Comparison of ENCODE assay signal across 24 cellular contexts in genomic region chr12:87430444-87430843, GRCh38.
"Had no signal": no experiment of that assay in that cellular context is flagged by ENCODE, and none has a peak within 500 bp of the region (broad histone marks: within the 10 kb centered on the region; RNA-seq: fewer than 3 reads in every experiment).

No MANE protein-coding gene starts in this region.

- ATAC-seq: activated CD4-positive, alpha-beta T cell treated with anti-CD3 and anti-CD28 coated beads for 36 hours; activated T-cell treated with anti-CD3 and anti-CD28 coated beads, Interleukin-2, amount 50 U/mL, for 4 hours; esophagus mucosa; left lung; naive thymus-derived CD8-positive, alpha-beta T cell; stimulated activated naive CD8-positive, alpha-beta T cell treated with anti-CD3 and anti-CD28 coated beads, Interleukin-15, Interleukin-2, amounts not matched to agents 100 U/mL and 50 U/mL, for 24 hours; upper lobe of right lung had no signal

- H3K4me3 ChIP-seq: left lung, neural progenitor cell, prostate gland, right atrium auricular region, upper lobe of right lung had no signal

- DNase-seq: activated B cell treated with CpG ODN at 0.5 μM for 24 hours; activated CD4-positive, alpha-beta T cell treated with anti-CD3 and anti-CD28 coated beads for 36 hours; activated CD4-positive, alpha-beta T cell treated with anti-CD3 and anti-CD28 coated beads, Interleukin-2, amount 50 U/mL, for 48 hours; activated CD8-positive, alpha-beta memory T cell treated with anti-CD3 and anti-CD28 coated beads, Interleukin-2, amount 50 U/mL, for 48 hours; activated naive CD4-positive, alpha-beta T cell; activated T-cell treated with anti-CD3 and anti-CD28 coated beads, Interleukin-2, amount 50 U/mL, for 4 hours; effector CD4-positive, alpha-beta T cell; kidney; left lung; naive thymus-derived CD8-positive, alpha-beta T cell; stimulated activated CD4-positive, alpha-beta T cell treated with anti-CD3 and anti-CD28 coated beads, Interleukin-12 subunit alpha, Interleukin-12 subunit beta, amount 100 ng/mL, for 4 hours; stimulated activated CD4-positive, alpha-beta T cell treated with anti-CD3 and anti-CD28 coated beads, Interleukin-4, amount 100 ng/mL, for 4 hours; stimulated activated naive CD8-positive, alpha-beta T cell treated with anti-CD3 and anti-CD28 coated beads, Interleukin-15, Interleukin-2, amounts not matched to agents 100 U/mL and 50 U/mL, for 24 hours; T1000; upper lobe of right lung had no signal

- H3K4me1 Mint-ChIP-seq: activated B cell treated with CpG ODN at 0.5 μM for 24 hours; activated CD4-positive, alpha-beta T cell treated with anti-CD3 and anti-CD28 coated beads for 36 hours; naive thymus-derived CD8-positive, alpha-beta T cell; neural progenitor cell had no signal

- H2AFZ ChIP-seq: neural progenitor cell had no signal

- H3K27me3 ChIP-seq: left lung, neural progenitor cell, right atrium auricular region, upper lobe of right lung had no signal

- H3K36me3 ChIP-seq: left lung, neural progenitor cell, prostate gland, right atrium auricular region, upper lobe of right lung had no signal

- H3K27ac Mint-ChIP-seq: activated B cell treated with CpG ODN at 0.5 μM for 24 hours; activated CD4-positive, alpha-beta T cell treated with anti-CD3 and anti-CD28 coated beads for 36 hours; activated naive CD8-positive, alpha-beta T cell; activated T-helper 2 cell treated with anti-CD3 and anti-CD28 coated beads, Interferon-gamma antibody, Interleukin-2, Interleukin-4, amounts not matched to agents 10 μg/mL and 5 μg/mL and 100 μg/mL, durations not matched to agents 14 hours and 24 hours and 36 hours; dendritic cell treated with granulocyte-macrophage colony-stimulating factor and Interleukin-4, amounts not matched to agents 40 ng/mL and 50 ng/mL, for 4 days; mesothelial cell of epicardium; naive thymus-derived CD8-positive, alpha-beta T cell; neural progenitor cell; T-helper 1 cell treated with Interleukin-12 subunit alpha and Interleukin-12 subunit beta and Interleukin-4 antibody, amounts not matched to agents 30 μg/mL and 1 μg/mL, for 36 hours had no signal

- H3K9ac ChIP-seq: neural progenitor cell had no signal

- H3K4me3 Mint-ChIP-seq: activated B cell treated with CpG ODN at 0.5 μM for 24 hours; activated CD4-positive, alpha-beta T cell treated with anti-CD3 and anti-CD28 coated beads for 36 hours; activated naive CD8-positive, alpha-beta T cell; activated T-cell treated with anti-CD3 and anti-CD28 coated beads, Interleukin-2, amount 50 U/mL, for 4 hours; dendritic cell treated with granulocyte-macrophage colony-stimulating factor and Interleukin-4, amounts not matched to agents 40 ng/mL and 50 ng/mL, for 4 days; mesothelial cell of epicardium; naive thymus-derived CD8-positive, alpha-beta T cell; neural progenitor cell; T-helper 1 cell treated with Interleukin-12 subunit alpha and Interleukin-12 subunit beta and Interleukin-4 antibody, amounts not matched to agents 30 μg/mL and 1 μg/mL, for 36 hours had no signal

- H3K36me3 Mint-ChIP-seq: activated naive CD8-positive, alpha-beta T cell; naive thymus-derived CD8-positive, alpha-beta T cell; neural progenitor cell had no signal

- H3K27me3 Mint-ChIP-seq: activated B cell treated with CpG ODN at 0.5 μM for 24 hours; activated CD4-positive, alpha-beta T cell treated with anti-CD3 and anti-CD28 coated beads for 36 hours; activated naive CD8-positive, alpha-beta T cell; dendritic cell treated with granulocyte-macrophage colony-stimulating factor and Interleukin-4, amounts not matched to agents 40 ng/mL and 50 ng/mL, for 4 days; naive thymus-derived CD8-positive, alpha-beta T cell had no signal

- H3K9me3 ChIP-seq: prostate gland, right atrium auricular region, upper lobe of right lung had no signal

- H3K27ac ChIP-seq: left lung, neural progenitor cell, prostate gland, right atrium auricular region, upper lobe of right lung had no signal

- H3K4me2 ChIP-seq: neural progenitor cell had no signal

- H3K4me1 ChIP-seq: left lung, neural progenitor cell, prostate gland, right atrium auricular region, upper lobe of right lung had no signal
